ENCODE assay signal across 13 cellular contexts in genomic region chr2:200320344-200320743, GRCh38. TPM values are rescaled to one million over a fixed set of nuclear protein-coding genes. Genes with fewer than 3 reads are reported as not detected.
A peak's percentile ranks its signal among the peaks of the same experiment; 100 is the strongest.
DNase-seq lines count a peak whose midpoint lies in the region; ATAC-seq and TF ChIP-seq lines count a peak whose summit lies in the region.
"Had no signal": no experiment of that assay in that cellular context is flagged by ENCODE, and none has a peak within 500 bp of the region (broad histone marks: within the 10 kb centered on the region; RNA-seq: fewer than 3 reads in every experiment).

No MANE protein-coding gene starts in this region.

- BruUV-seq in Calu3 (replicated peaks; lab: Mats Ljungman, UMichigan), result no TSS peak

- CTCF ChIA-PET in Calu3 (lab: Charles Lee), result interaction anchor here (1.0 to 1.4 kb wide), 6 partner anchors 10 to 88 kb away, joined by 3 to 4 read pairs (median 4); no protein-coding TSS in a partner anchor

- DNase-seq in Calu3 (no peak), NCI-H2171 (lab: John Stamatoyannopoulos, UW) (peak; percentile 47), chondrocyte (ENCODE audit: low spot score) (no peak), midbrain (lab: John Stamatoyannopoulos, UW) (peak; percentile 21), OCI-M1 (lab: John Stamatoyannopoulos, UW) (no peak), NCI-H524 (lab: John Stamatoyannopoulos, UW) (no peak)
- DNase-seq: activated T-cell treated with anti-CD3 and anti-CD28 coated beads, Interleukin-2, amount 50 U/mL, for 48 hours; adrenal gland; DMS 273 treated with DMSO at 0.1 percent for 48 hours; NCI-H446 treated with DMSO at 0.1 percent for 48 hours; T-helper 2 cell had no signal

- intact Hi-C loops in Calu3 (cut with micrococcal nuclease; ENCODE audit: unreplicated experiment), result loop anchor here (2.0 kb wide), 1 partner anchor 56 kb away; no protein-coding TSS in a partner anchor

- no peaks in the 10 kb centered on the region for H3K9me3 Mint-ChIP-seq in Calu3 (ENCODE audit: low read depth, unreplicated experiment)
- H3K9me3 Mint-ChIP-seq in chondrocyte (ENCODE audit: low read depth), result no peaks in the 10 kb centered on the region

- TF ChIP-seq CTCF in Calu3 (IDR thresholded peaks at IDR 0.05; ENCODE audit: unreplicated experiment) (no peak), chondrocyte (IDR thresholded peaks at IDR 0.05) (no peak)

- ATAC-seq in HG03159 (IDR thresholded peaks at IDR 0.05; ENCODE audit: unreplicated experiment) (no peak), HG02938 (IDR thresholded peaks at IDR 0.05; ENCODE audit: unreplicated experiment) (no peak)

- H3K4me1 Mint-ChIP-seq in Calu3 (ENCODE audit: low read depth, unreplicated experiment) (peaks cover 79% of the 10 kb centered on the region), chondrocyte (ENCODE audit: low read depth) (peaks cover 86% of the 10 kb centered on the region)

- H3K27me3 Mint-ChIP-seq in Calu3 (ENCODE audit: unreplicated experiment) (no peaks in the 10 kb centered on the region), chondrocyte (ENCODE audit: low read depth) (no peaks in the 10 kb centered on the region)

- no peak overlapping the region for H3K4me3 Mint-ChIP-seq in Calu3 (ENCODE audit: low read depth, unreplicated experiment)
- H3K4me3 Mint-ChIP-seq in chondrocyte (ENCODE audit: unreplicated experiment), result no peak overlapping the region

- H3K27ac Mint-ChIP-seq in Calu3 (ENCODE audit: unreplicated experiment) (peak overlapping the region; percentile 60), chondrocyte (ENCODE audit: unreplicated experiment) (peak overlapping the region; percentile 91)

- H3K36me3 Mint-ChIP-seq in Calu3 (ENCODE audit: insufficient read depth, unreplicated experiment) (peaks cover 23% of the 10 kb centered on the region), chondrocyte (ENCODE audit: low read depth) (peaks cover 2% of the 10 kb centered on the region)

RNA-seq across cellular contexts. Expression of gene SPATS2L, which starts 13.9 kb away (rescaled TPM):
- total RNA-seq in Calu3 (2022), result 378 and 497 TPM in 2 replicates
- total RNA-seq in chondrocyte, result 233 to 237 TPM (median 233 TPM) in 3 replicates

Comparison
In these comparisons a context has a peak if more than half of its experiments do, and no peak if none do; other contexts are left out.
1. DNase-seq: peak in NCI-H2171 (single experiment) and midbrain (single experiment); none in Calu3 (single experiment), chondrocyte (single experiment), OCI-M1 (single experiment) and NCI-H524 (0 of 2).